ENCODE assay signal across 8 cellular contexts in genomic region chr14:59187802-59188460, GRCh38. TPM values are rescaled to one million over a fixed set of nuclear protein-coding genes. Genes with fewer than 3 reads are reported as not detected.
DNase-seq lines count a peak whose midpoint lies in the region; ATAC-seq, FAIRE-seq and TF ChIP-seq lines count a peak whose summit lies in the region.

No MANE protein-coding gene starts in this region.

- FAIRE-seq in kidney (lab: Jason Lieb, UNC): no peak

- H3K4me1 Mint-ChIP-seq in IgD-negative memory B cell: peaks cover 7 to 15% (median 7%) of the 10 kb centered on the region in 3 donors

- peak overlapping the region; percentile 93 to 99 (median 94) for H3K4me3 Mint-ChIP-seq in IgD-negative memory B cell

- H3K36me3 Mint-ChIP-seq in IgD-negative memory B cell: no peaks in the 10 kb centered on the region

- TF ChIP-seq CTCF in body of pancreas (IDR thresholded peaks at IDR 0.05) (no peak), kidney (IDR thresholded peaks at IDR 0.05; ENCODE audit: borderline replicate concordance, extremely low read depth, insufficient read depth) (no peak)

- H3K9ac ChIP-seq in kidney (ENCODE audit: low read length in 2 of 2): peak overlapping the region; percentile 71 to 91

- H3K9me3 Mint-ChIP-seq in IgD-negative memory B cell: no peaks in the 10 kb centered on the region

- H3K4me1 ChIP-seq in body of pancreas (peaks cover 33% of the 10 kb centered on the region), kidney (ENCODE audit: control insufficient read depth in 1 of 2, insufficient read depth in 1 of 2, low read depth in 1 of 2, low read length in 2 of 2) (peaks cover 0 to 11% of the 10 kb centered on the region in 2 donors)

- H3K36me3 ChIP-seq in body of pancreas (replicated peaks in 1 of 2; ENCODE audit: insufficient read depth in 1 of 2, low read depth in 2 of 2) (no peaks in the 10 kb centered on the region), kidney (ENCODE audit: control insufficient read depth in 1 of 2, insufficient read depth in 2 of 2, low read length in 2 of 2) (no peaks in the 10 kb centered on the region)

- H3K27ac ChIP-seq in body of pancreas: peak overlapping the region; percentile 96 to 98 (median 98)
- peak overlapping the region; percentile 62 to 80 for H3K27ac ChIP-seq in kidney (ENCODE audit: low read depth in 2 of 2, low read length in 2 of 2)

- H3K27me3 Mint-ChIP-seq in IgD-negative memory B cell: peaks cover 7% of the 10 kb centered on the region

- H3K27me3 ChIP-seq in body of pancreas: no peaks in the 10 kb centered on the region

- H3K4me3 ChIP-seq in body of pancreas: peak overlapping the region; percentile 32 to 73
- H3K4me3 ChIP-seq in kidney (ENCODE audit: low read length in 2 of 2): peak overlapping the region; percentile 91 to 95

- intact Hi-C loops in body of pancreas (cut with DNase I) (no loop called here), kidney (cut with DNase I) (no loop called here)

- ATAC-seq in GM21717 (IDR thresholded peaks at IDR 0.05; ENCODE audit: unreplicated experiment) (peak; percentile 15), body of pancreas (peak; percentile 16)

- 0% methylated on average over 36 to 43 of the region's 43 CpGs for WGBS in body of pancreas, 2 donors

- peak; percentile 60 for DNase-seq in DMS79 (lab: John Stamatoyannopoulos, UW)
- peak; percentile 38 to 56 for DNase-seq in SW 1271 (lab: John Stamatoyannopoulos, UW)
- DNase-seq in body of pancreas: peak; percentile 22 to 32 (median 32)
- no peak for DNase-seq in kidney
- peak; percentile 43 for DNase-seq in stimulated activated CD4-positive, alpha-beta T cell treated with anti-CD3 and anti-CD28 coated beads, Interleukin-4, amount 100 ng/mL, for 24 hours
- no peak for DNase-seq in COLO829 (ENCODE audit: low spot score)

- peak overlapping the region; percentile 77 to 96 (median 89) for H3K27ac Mint-ChIP-seq in IgD-negative memory B cell

- H3K9me3 ChIP-seq in body of pancreas: no peaks in the 10 kb centered on the region
- H3K9me3 ChIP-seq in kidney (ENCODE audit: control insufficient read depth in 1 of 2, low read length in 2 of 2): no peaks in the 10 kb centered on the region

- TF ChIP-seq POLR2A in body of pancreas (IDR thresholded peaks at IDR 0.05): no peak

RNA-seq across cellular contexts. Expression of gene DAAM1, which starts 0.5 kb away (rescaled TPM):
- polyA plus RNA-seq in IgD-negative memory B cell (42.2 TPM), kidney (ENCODE audit: insufficient read depth, low read depth, low replicate concordance) (5.3 TPM)
- total RNA-seq in body of pancreas (10 to 100 TPM; 16.9 to 42.5 TPM), kidney (47.8 TPM)

Comparison
In these comparisons a context has a peak if more than half of its experiments do, and no peak if none do; other contexts are left out.
1. DNase-seq: peak in DMS79 (single experiment), SW 1271 (2 of 2), body of pancreas (4 of 4) and stimulated activated CD4-positive, alpha-beta T cell treated with anti-CD3 and anti-CD28 coated beads, Interleukin-4, amount 100 ng/mL, for 24 hours (single experiment); none in kidney (single experiment) and COLO829 (single experiment).